ENCODE assay signal across 8 cellular contexts in genomic region chr10:110870823-110871235, GRCh38. TPM values are rescaled to one million over a fixed set of nuclear protein-coding genes. Genes with fewer than 3 reads are reported as not detected.
DNase-seq lines count a peak whose midpoint lies in the region; ATAC-seq, FAIRE-seq and TF ChIP-seq lines count a peak whose summit lies in the region.

No MANE protein-coding gene starts in this region.

- no peaks in the 10 kb centered on the region for H3K36me3 Mint-ChIP-seq in activated naive CD4-positive, alpha-beta T cell treated with anti-CD3 and anti-CD28 coated beads, Interleukin-2, amount 50 U/mL, for 24 hours

- no peaks in the 10 kb centered on the region for H3K79me1 ChIP-seq in mesendoderm (ENCODE audit: low read length)

- no peak overlapping the region for H3K23ac ChIP-seq in mesendoderm (ENCODE audit: low read length)

- peak overlapping the region; percentile 44 for H4K8ac ChIP-seq in mesendoderm (ENCODE audit: low read depth, low read length)

- H2AK5ac ChIP-seq in mesendoderm (ENCODE audit: low read length), result peak overlapping the region; percentile 15

- SMC1A ChIA-PET in GM12878 (lab: Charles Lee; ENCODE audit: uncharacterized antibody, unreplicated experiment), result interaction anchor here (0.9 to 3.2 kb wide), 11 partner anchors 11 to 97 kb away, joined by 3 to 29 read pairs (median 6); partner anchors contain the start of gene BBIP1

- in situ Hi-C loops in GM12878 (cut with MboI), result no loop called here

- H3K4me2 ChIP-seq in GM12878 (ENCODE audit: control insufficient read depth, insufficient read depth) (peak overlapping the region; percentile 100), mesendoderm (ENCODE audit: low read length) (no peak overlapping the region)

- intact Hi-C loops in GM12878 (cut with micrococcal nuclease; ENCODE audit: unreplicated experiment), result loop anchor here (1.0 to 10.0 kb wide), 4 partner anchors 28 to 366 kb away; no protein-coding TSS in a partner anchor

- TF ChIP-seq RAD21 in GM12878 (IDR thresholded peaks at IDR 0.05; ENCODE audit: insufficient read depth, low read depth, low read length), result no peak

- H2BK15ac ChIP-seq in mesendoderm (replicated peaks; ENCODE audit: low read depth), result no peak overlapping the region

- no peak overlapping the region for H2BK5ac ChIP-seq in mesendoderm (ENCODE audit: low read length)

- no peak for TF ChIP-seq EP300 in GM12878 (IDR thresholded peaks at IDR 0.05; ENCODE audit: borderline replicate concordance in 1 of 2, control insufficient read depth in 1 of 2, low read depth in 2 of 2, low read length in 2 of 2)

- peak overlapping the region; percentile 85 for H3K56ac ChIP-seq in mesendoderm (ENCODE audit: low read length)

- peak overlapping the region; percentile 99 for H3K27ac ChIP-seq in GM12878 (ENCODE audit: control insufficient read depth, insufficient read depth)
- H3K27ac ChIP-seq in mesendoderm (ENCODE audit: low read depth, low read length), result no peak overlapping the region
- H3K27ac ChIP-seq in urinary bladder (ENCODE audit: low read depth), result peak overlapping the region; percentile 70

- H3K79me2 ChIP-seq in GM12878 (ENCODE audit: control insufficient read depth, insufficient read depth, low read length), result peaks cover 65% of the 10 kb centered on the region
- no peaks in the 10 kb centered on the region for H3K79me2 ChIP-seq in mesendoderm (ENCODE audit: control insufficient read depth, insufficient read depth, low read length)

- H3K4me3 Mint-ChIP-seq in activated naive CD4-positive, alpha-beta T cell treated with anti-CD3 and anti-CD28 coated beads, Interleukin-2, amount 50 U/mL, for 24 hours, result peak overlapping the region; percentile 96

- H3K9me3 Mint-ChIP-seq in activated naive CD4-positive, alpha-beta T cell treated with anti-CD3 and anti-CD28 coated beads, Interleukin-2, amount 50 U/mL, for 24 hours, result no peaks in the 10 kb centered on the region

- H3K4me1 Mint-ChIP-seq in activated naive CD4-positive, alpha-beta T cell treated with anti-CD3 and anti-CD28 coated beads, Interleukin-2, amount 50 U/mL, for 24 hours, result peaks cover 74% of the 10 kb centered on the region

- ATAC-seq in GM12878 (no peak), GM18498 (IDR thresholded peaks at IDR 0.05; ENCODE audit: unreplicated experiment) (no peak)

- H2AFZ ChIP-seq in GM12878 (ENCODE audit: control insufficient read depth, low read depth, low read length), result no peak overlapping the region

- no peak for TF ChIP-seq CTCF in GM12878 (IDR thresholded peaks at IDR 0.05 in 2 of 3, conservative IDR thresholded peaks at IDR 0.05 in 1 of 3; ENCODE audit: control insufficient read depth in 2 of 3, extremely low read depth in 1 of 3, insufficient read depth in 1 of 3, low read depth in 3 of 3, low read length in 3 of 3)

- no peaks in the 10 kb centered on the region for H3K36me3 ChIP-seq in GM12878 (ENCODE audit: control insufficient read depth in 2 of 2, insufficient read depth in 2 of 2, low read length in 1 of 2)
- H3K36me3 ChIP-seq in mesendoderm (ENCODE audit: control insufficient read depth, insufficient read depth, low read length), result no peaks in the 10 kb centered on the region
- H3K36me3 ChIP-seq in urinary bladder (ENCODE audit: insufficient read depth), result no peaks in the 10 kb centered on the region

- no peaks in the 10 kb centered on the region for H3K27me3 Mint-ChIP-seq in activated naive CD4-positive, alpha-beta T cell treated with anti-CD3 and anti-CD28 coated beads, Interleukin-2, amount 50 U/mL, for 24 hours

- TF ChIP-seq POLR2A in GM12878 (IDR thresholded peaks at IDR 0.05; ENCODE audit: low read depth, low read length), result no peak

- FAIRE-seq in GM12878 (lab: Jason Lieb, UNC), result no peak

- no peak overlapping the region for H4K5ac ChIP-seq in mesendoderm (ENCODE audit: low read length)

- no peaks in the 10 kb centered on the region for H3K9me3 ChIP-seq in GM12878 (replicated peaks; ENCODE audit: control insufficient read depth, insufficient read depth, low read length)

- H3K27me3 ChIP-seq in GM12878 (replicated peaks in 1 of 2; ENCODE audit: control insufficient read depth in 2 of 2, insufficient read depth in 2 of 2, low read length in 1 of 2) (no peaks in the 10 kb centered on the region), mesendoderm (ENCODE audit: insufficient read depth, low read length, poor library complexity) (no peaks in the 10 kb centered on the region)

- peak overlapping the region; percentile 100 for H3K27ac Mint-ChIP-seq in activated naive CD4-positive, alpha-beta T cell treated with anti-CD3 and anti-CD28 coated beads, Interleukin-2, amount 50 U/mL, for 24 hours

- CTCF ChIA-PET in GM12878 (lab: Yijun Ruan, JAX), result interaction anchor here (1.0 to 1.1 kb wide), 2 partner anchors 10 to 28 kb away, joined by 3 to 5 read pairs; no protein-coding TSS in a partner anchor

- H2BK120ac ChIP-seq in mesendoderm (ENCODE audit: low read depth, low read length), result no peak overlapping the region

- no peak overlapping the region for H3K4ac ChIP-seq in mesendoderm (ENCODE audit: low read depth, low read length)

- POLR2A ChIA-PET in GM12878 (lab: Charles Lee), result interaction anchor here (0.8 to 1.9 kb wide), 10 partner anchors 8 to 68 kb away, joined by 3 to 24 read pairs (median 6); no protein-coding TSS in a partner anchor

- RAD21 ChIA-PET in GM12878 (lab: Charles Lee; ENCODE audit: unreplicated experiment), result interaction anchor here (0.9 to 3.2 kb wide), 13 partner anchors 8 to 97 kb away, joined by 3 to 40 read pairs (median 6); partner anchors contain the start of genes BBIP1 and SHOC2

- H3K4me3 ChIP-seq in GM12878 (peak overlapping the region; percentile 65), mesendoderm (ENCODE audit: low read length) (no peak overlapping the region), urinary bladder (ENCODE audit: low read depth, low read length) (no peak overlapping the region)

- no peak for DNase-seq in activated naive CD4-positive, alpha-beta T cell treated with Interleukin-2 at 50 U/mL for 16 hours
- DNase-seq in GM12878 (ENCODE audit: low read depth, low spot score) (no peak), mesendoderm (peak; percentile 17), NCI-H2171 treated with DMSO at 0.1 percent for 48 hours (lab: John Stamatoyannopoulos, UW) (no peak), HUDEP-2 (lab: John Stamatoyannopoulos, UW; ENCODE audit: unreplicated experiment in 76 of 76) (no peak)

- BruUV-seq in GM12878 (replicated peaks; lab: Mats Ljungman, UMichigan), result no TSS peak

- H3K9ac ChIP-seq in GM12878 (ENCODE audit: control insufficient read depth, insufficient read depth, low read length), result peak overlapping the region; percentile 94
- peak overlapping the region; percentile 63 for H3K9ac ChIP-seq in mesendoderm (ENCODE audit: low read length)

- no peaks in the 10 kb centered on the region for H4K20me1 ChIP-seq in GM12878 (ENCODE audit: control insufficient read depth, insufficient read depth)

- H3K4me1 ChIP-seq in GM12878 (ENCODE audit: control insufficient read depth, insufficient read depth, low read length) (peaks cover 54% of the 10 kb centered on the region), mesendoderm (ENCODE audit: control insufficient read depth, low read depth, low read length) (peaks cover 5% of the 10 kb centered on the region), urinary bladder (ENCODE audit: insufficient read depth) (no peaks in the 10 kb centered on the region)

- 56% methylated on average over 10 of the region's 10 CpGs for WGBS in GM12878 (ENCODE audit: insufficient coverage, insufficient replicate concordance, low lambda C conversion rate, missing lambda C conversion rate)
- WGBS in mesendoderm (ENCODE audit: extremely low coverage, insufficient coverage, low lambda C conversion rate), result no CpG with 5 or more reads among the region's 10 CpGs
- WGBS in urinary bladder, result 75% methylated on average over 10 of the region's 10 CpGs

- H3K18ac ChIP-seq in mesendoderm (ENCODE audit: low read length), result peak overlapping the region; percentile 64

RNA-seq across cellular contexts. Expression of gene PDCD4, which starts 0.9 kb away (rescaled TPM):
- 343 and 354 TPM in 2 replicates for total RNA-seq in GM12878 (2013; cell fraction: nucleolus; rRNA removed)
- total RNA-seq in GM12878 (2014; rRNA removed) (106 and 108 TPM in 2 replicates), GM12878 (2014; rRNA removed; fragmentation: Illumina TruSeq; extraction: Trizol) (168 and 179 TPM in 2 replicates), GM12878 (2021) (169 and 181 TPM in 2 replicates), urinary bladder (148 TPM)
- polyA plus RNA-seq in GM12878 (2011; ENCODE audit: low read depth), result 158 TPM
- polyA plus RNA-seq in GM12878 (2011; rRNA removed) (189 and 280 TPM in 2 replicates), GM12878 (2014; fragmentation: Illumina TruSeq; extraction: Trizol) (219 and 380 TPM in 2 replicates), GM12878 (2014; fragmentation: Nextera tagmentation; extraction: Ambion mirVana) (100 to 1,000 TPM; 101 to 138 TPM), GM12878 (2014; rRNA removed) (155 and 174 TPM in 2 replicates), GM12878 (2016; fragmentation: Nextera tagmentation; extraction: Ambion mirVana) (100 to 1,000 TPM; 341 to 372 TPM), urinary bladder (81.0 TPM)
- 33.8 and 38.8 TPM in 2 replicates for polyA plus RNA-seq in GM12878 (2011; cell fraction: cytosol; rRNA removed)
- 93.5 and 111 TPM in 2 replicates for polyA plus RNA-seq in GM12878 (2011; cell fraction: nucleus; rRNA removed)
- 313 and 387 TPM in 2 replicates for polyA plus RNA-seq in GM12878 (2012)
- polyA minus RNA-seq in GM12878 (2011; rRNA and poly(A)+ RNA removed), result 37.1 and 72.9 TPM in 2 replicates
- 31.5 and 42.2 TPM in 2 replicates for polyA minus RNA-seq in GM12878 (2011; cell fraction: cytosol; rRNA and poly(A)+ RNA removed)
- 57.9 and 72.6 TPM in 2 replicates for polyA minus RNA-seq in GM12878 (2011; cell fraction: nucleus; rRNA and poly(A)+ RNA removed)
- polyA plus RNA-seq in mesendoderm (2013, experiment 1 of 2), result 9.4 TPM
- polyA plus RNA-seq in mesendoderm (2013, experiment 2 of 2), result 9.1 TPM

RNA-seq across cellular contexts. Expression of gene BBIP1, which starts 48.2 kb away (rescaled TPM):
- total RNA-seq in GM12878 (2013; cell fraction: nucleolus; rRNA removed), result 53.8 and 60.1 TPM in 2 replicates
- total RNA-seq in GM12878 (2014; rRNA removed) (13.8 and 19.2 TPM in 2 replicates), GM12878 (2014; rRNA removed; fragmentation: Illumina TruSeq; extraction: Trizol) (25.1 and 26.1 TPM in 2 replicates), GM12878 (2021) (16.4 and 19.1 TPM in 2 replicates), urinary bladder (57.9 TPM)
- 8.1 TPM for polyA plus RNA-seq in GM12878 (2011; ENCODE audit: low read depth)
- polyA plus RNA-seq in GM12878 (2011; rRNA removed) (34.3 and 67.2 TPM in 2 replicates), GM12878 (2014; fragmentation: Illumina TruSeq; extraction: Trizol) (31.9 and 32.6 TPM in 2 replicates), GM12878 (2014; fragmentation: Nextera tagmentation; extraction: Ambion mirVana) (10 to 100 TPM; 34.7 to 40.8 TPM), GM12878 (2014; rRNA removed) (12.6 and 24.5 TPM in 2 replicates), GM12878 (2016; fragmentation: Nextera tagmentation; extraction: Ambion mirVana) (10 to 100 TPM; 30.7 to 33.8 TPM), urinary bladder (28.7 TPM)
- polyA plus RNA-seq in GM12878 (2011; cell fraction: cytosol; rRNA removed), result 10.1 and 11.6 TPM in 2 replicates
- polyA plus RNA-seq in GM12878 (2011; cell fraction: nucleus; rRNA removed), result 25.2 and 26.0 TPM in 2 replicates
- 23.8 and 25.3 TPM in 2 replicates for polyA plus RNA-seq in GM12878 (2012)
- polyA minus RNA-seq in GM12878 (2011; rRNA and poly(A)+ RNA removed), result 13.2 and 17.4 TPM in 2 replicates
- polyA minus RNA-seq in GM12878 (2011; cell fraction: cytosol; rRNA and poly(A)+ RNA removed), result 4.3 and 9.0 TPM in 2 replicates
- 17.3 and 23.0 TPM in 2 replicates for polyA minus RNA-seq in GM12878 (2011; cell fraction: nucleus; rRNA and poly(A)+ RNA removed)
- 22.2 TPM for polyA plus RNA-seq in mesendoderm (2013, experiment 1 of 2)
- 22.0 TPM for polyA plus RNA-seq in mesendoderm (2013, experiment 2 of 2)

RNA-seq across cellular contexts. Expression of gene SHOC2, which starts 48.6 kb away (rescaled TPM):
- 83.0 and 89.3 TPM in 2 replicates for total RNA-seq in GM12878 (2013; cell fraction: nucleolus; rRNA removed)
- 42.6 and 45.6 TPM in 2 replicates for total RNA-seq in GM12878 (2014; rRNA removed)
- 42.7 and 43.9 TPM in 2 replicates for total RNA-seq in GM12878 (2014; rRNA removed; fragmentation: Illumina TruSeq; extraction: Trizol)
- total RNA-seq in GM12878 (2021), result 50.7 and 55.1 TPM in 2 replicates
- 24.6 TPM for polyA plus RNA-seq in GM12878 (2011; ENCODE audit: low read depth)
- polyA plus RNA-seq in GM12878 (2011; rRNA removed), result 34.2 and 51.1 TPM in 2 replicates
- 12.6 and 16.9 TPM in 2 replicates for polyA plus RNA-seq in GM12878 (2011; cell fraction: cytosol; rRNA removed)
- polyA plus RNA-seq in GM12878 (2011; cell fraction: nucleus; rRNA removed), result 9.5 and 10.9 TPM in 2 replicates
- 35.2 and 38.3 TPM in 2 replicates for polyA plus RNA-seq in GM12878 (2012)
- polyA plus RNA-seq in GM12878 (2014; fragmentation: Illumina TruSeq; extraction: Trizol), result 50.5 and 60.6 TPM in 2 replicates
- polyA plus RNA-seq in GM12878 (2014; fragmentation: Nextera tagmentation; extraction: Ambion mirVana), result 10 to 100 TPM; 30.2 to 36.2 TPM
- polyA plus RNA-seq in GM12878 (2014; rRNA removed), result 20.8 and 24.8 TPM in 2 replicates
- 10 to 100 TPM; 64.9 to 65.3 TPM for polyA plus RNA-seq in GM12878 (2016; fragmentation: Nextera tagmentation; extraction: Ambion mirVana)
- polyA minus RNA-seq in GM12878 (2011; rRNA and poly(A)+ RNA removed), result 40.1 and 55.3 TPM in 2 replicates
- 23.3 and 29.0 TPM in 2 replicates for polyA minus RNA-seq in GM12878 (2011; cell fraction: cytosol; rRNA and poly(A)+ RNA removed)
- polyA minus RNA-seq in GM12878 (2011; cell fraction: nucleus; rRNA and poly(A)+ RNA removed), result 30.6 and 58.7 TPM in 2 replicates
- polyA plus RNA-seq in mesendoderm (2013, experiment 1 of 2), result 23.7 TPM
- polyA plus RNA-seq in mesendoderm (2013, experiment 2 of 2), result 22.6 TPM
- total RNA-seq in urinary bladder, result 109 TPM
- 25.7 TPM for polyA plus RNA-seq in urinary bladder
